In the genomic region with DNA sequence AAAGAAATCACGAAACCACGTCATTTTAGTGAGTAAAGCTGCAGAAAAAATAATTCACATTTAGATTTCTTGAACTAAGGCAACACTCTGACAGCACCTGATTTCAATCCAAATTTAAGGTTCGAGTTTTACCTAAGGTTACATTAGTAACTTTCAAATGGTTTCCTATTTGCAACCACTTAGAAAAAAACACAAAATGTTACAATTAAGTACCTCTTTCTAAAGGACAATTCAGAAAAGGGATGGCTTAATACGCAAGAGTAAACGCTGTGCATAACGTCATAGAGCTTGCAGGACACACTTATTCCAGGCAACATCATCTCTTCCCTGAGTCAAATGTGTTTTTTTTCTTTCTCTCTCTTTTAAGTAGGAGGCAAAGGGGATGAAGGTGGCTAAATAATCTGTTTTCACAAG, we compare ENCODE assay signal across 8 cellular contexts.
DNase-seq lines count a peak whose midpoint lies in the region; ATAC-seq and TF ChIP-seq lines count a peak whose summit lies in the region.

No MANE protein-coding gene starts in this region.

- peak; percentile 6 to 39 for ATAC-seq in activated T-cell treated with anti-CD3 and anti-CD28 coated beads, Interleukin-2, amount 50 U/mL, for 72 hours (replicated peaks in 1 of 2)

- peaks cover 70% of the 10 kb centered on the region for H3K4me1 Mint-ChIP-seq in activated T-cell treated with anti-CD3 and anti-CD28 coated beads, Interleukin-2, amount 50 U/mL, for 72 hours (ENCODE audit: low read depth)

- H3K36me3 Mint-ChIP-seq in activated T-cell treated with anti-CD3 and anti-CD28 coated beads, Interleukin-2, amount 50 U/mL, for 72 hours (ENCODE audit: insufficient read depth in 2 of 2), result peaks cover 2 to 6% of the 10 kb centered on the region in 2 donors

- H3K9me3 ChIP-seq in OCI-LY7 (ENCODE audit: low read length), result no peaks in the 10 kb centered on the region
- no peaks in the 10 kb centered on the region for H3K9me3 ChIP-seq in mesodermal cell (ENCODE audit: control insufficient read depth, low read length)

- H3K27ac ChIP-seq in OCI-LY7 (ENCODE audit: low read depth, low read length, poor library complexity, severe bottlenecking) (no peak overlapping the region), mesodermal cell (ENCODE audit: low read depth, low read length, severe bottlenecking) (peak overlapping the region; percentile 45), urinary bladder (ENCODE audit: low read depth) (peak overlapping the region; percentile 99)

- no peaks in the 10 kb centered on the region for H3K9me2 ChIP-seq in OCI-LY7 (ENCODE audit: insufficient read depth, low read length)

- no peaks in the 10 kb centered on the region for H3K36me3 ChIP-seq in OCI-LY7 (ENCODE audit: insufficient read depth, low read length)
- no peaks in the 10 kb centered on the region for H3K36me3 ChIP-seq in mesodermal cell (ENCODE audit: control insufficient read depth, insufficient read depth, low read length)
- no peaks in the 10 kb centered on the region for H3K36me3 ChIP-seq in urinary bladder (ENCODE audit: insufficient read depth)

- no peaks in the 10 kb centered on the region for H3K9me3 Mint-ChIP-seq in activated T-cell treated with anti-CD3 and anti-CD28 coated beads, Interleukin-2, amount 50 U/mL, for 72 hours

- H3K4me3 ChIP-seq in OCI-LY7 (ENCODE audit: low read depth, low read length, poor library complexity, severe bottlenecking) (peak overlapping the region; percentile 87), mesodermal cell (ENCODE audit: extremely low read depth, insufficient read depth, low read length, poor library complexity, severe bottlenecking) (peak overlapping the region; percentile 92), urinary bladder (ENCODE audit: low read depth, low read length) (peak overlapping the region; percentile 91)

- H3K27me3 Mint-ChIP-seq in activated T-cell treated with anti-CD3 and anti-CD28 coated beads, Interleukin-2, amount 50 U/mL, for 72 hours (ENCODE audit: low read depth), result no peaks in the 10 kb centered on the region

- H3K4me2 ChIP-seq in OCI-LY7 (ENCODE audit: low read length), result peak overlapping the region; percentile 100

- H3K4me3 Mint-ChIP-seq in activated T-cell treated with anti-CD3 and anti-CD28 coated beads, Interleukin-2, amount 50 U/mL, for 72 hours, result peak overlapping the region; percentile 86 to 94

- WGBS in mesodermal cell (ENCODE audit: insufficient coverage in 2 of 2), 2 experiments, result 23% methylated on average over 4 of the region's 6 CpGs; no CpG with 5 or more reads in 1 of the 2 experiments
- WGBS in urinary bladder, result 18% methylated on average over 6 of the region's 6 CpGs

- peaks cover 10% of the 10 kb centered on the region; the same call in 1 of the 2 replicates for H4K20me1 ChIP-seq in OCI-LY7 (ENCODE audit: insufficient read depth, low read length)

- peaks cover 28% of the 10 kb centered on the region for H3K4me1 ChIP-seq in OCI-LY7 (ENCODE audit: insufficient read depth, low read length, poor library complexity, severe bottlenecking)
- H3K4me1 ChIP-seq in mesodermal cell (ENCODE audit: control insufficient read depth, insufficient read depth, low read length, poor library complexity, severe bottlenecking), result peaks cover 6% of the 10 kb centered on the region
- no peaks in the 10 kb centered on the region for H3K4me1 ChIP-seq in urinary bladder (ENCODE audit: insufficient read depth)

- peak overlapping the region; percentile 86 for H3K27ac Mint-ChIP-seq in activated T-cell treated with anti-CD3 and anti-CD28 coated beads, Interleukin-2, amount 50 U/mL, for 72 hours

- no peak for DNase-seq in activated T-cell treated with anti-CD3 and anti-CD28 coated beads, Interleukin-2, amount 50 U/mL, for 72 hours
- DNase-seq in activated T-cell treated with anti-CD3 and anti-CD28 coated beads for 4 hours, result no peak
- no peak for DNase-seq in OCI-LY7 (ENCODE audit: low spot score)
- peak; percentile 21 to 51 for DNase-seq in dermis microvascular lymphatic vessel endothelial cell (ENCODE audit: low read depth in 2 of 2)
- DNase-seq in stimulated activated CD4-positive, alpha-beta T cell treated with anti-CD3 and anti-CD28 coated beads, Interleukin-15, amount 100 ng/mL, for 24 hours, result no peak
- DNase-seq in stimulated activated CD4-positive, alpha-beta T cell treated with anti-CD3 and anti-CD28 coated beads, Interleukin-2, amount 100 ng/mL, for 24 hours, result no peak

- no TSS peak for BruUV-seq in OCI-LY7 (replicated peaks; lab: Mats Ljungman, UMichigan)

- peaks cover 6% of the 10 kb centered on the region; the same call in 1 of the 2 replicates for H3K79me2 ChIP-seq in OCI-LY7 (ENCODE audit: insufficient read depth, low read depth, low read length)

- intact Hi-C loops in OCI-LY7 (cut with micrococcal nuclease; ENCODE audit: unreplicated experiment), result loop anchor here (5.0 kb wide), 1 partner anchor 49 kb away; no protein-coding TSS in a partner anchor

- CTCF ChIA-PET in OCI-LY7 (lab: Charles Lee; ENCODE audit: unreplicated experiment), result no interaction called here

- POLR2A ChIA-PET in OCI-LY7 (lab: Charles Lee), result interaction anchor here (0.6 to 1.6 kb wide), 3 partner anchors 12 to 330 kb away, joined by 3 to 7 read pairs (median 3); no protein-coding TSS in a partner anchor

- H2AFZ ChIP-seq in OCI-LY7 (ENCODE audit: low read length), result peak overlapping the region; percentile 71; the same call in 1 of the 2 replicates

- no peak for TF ChIP-seq CTCF in OCI-LY7 (conservative IDR thresholded peaks at IDR 0.05; ENCODE audit: low read length)

Comparison
In these comparisons a context has a peak if more than half of its experiments do, and no peak if none do; other contexts are left out.
1. DNase-seq: peak in dermis microvascular lymphatic vessel endothelial cell (2 of 2); none in activated T-cell treated with anti-CD3 and anti-CD28 coated beads, Interleukin-2, amount 50 U/mL, for 72 hours (0 of 2), activated T-cell treated with anti-CD3 and anti-CD28 coated beads for 4 hours (single experiment), OCI-LY7 (single experiment), stimulated activated CD4-positive, alpha-beta T cell treated with anti-CD3 and anti-CD28 coated beads, Interleukin-15, amount 100 ng/mL, for 24 hours (single experiment) and stimulated activated CD4-positive, alpha-beta T cell treated with anti-CD3 and anti-CD28 coated beads, Interleukin-2, amount 100 ng/mL, for 24 hours (0 of 2).
2. Peak in every context shown above with its lines, with median percentiles within 50 percentile points of each other: H3K4me3 ChIP-seq.